ENCODE assay signal across 13 cellular contexts in the genomic region with DNA sequence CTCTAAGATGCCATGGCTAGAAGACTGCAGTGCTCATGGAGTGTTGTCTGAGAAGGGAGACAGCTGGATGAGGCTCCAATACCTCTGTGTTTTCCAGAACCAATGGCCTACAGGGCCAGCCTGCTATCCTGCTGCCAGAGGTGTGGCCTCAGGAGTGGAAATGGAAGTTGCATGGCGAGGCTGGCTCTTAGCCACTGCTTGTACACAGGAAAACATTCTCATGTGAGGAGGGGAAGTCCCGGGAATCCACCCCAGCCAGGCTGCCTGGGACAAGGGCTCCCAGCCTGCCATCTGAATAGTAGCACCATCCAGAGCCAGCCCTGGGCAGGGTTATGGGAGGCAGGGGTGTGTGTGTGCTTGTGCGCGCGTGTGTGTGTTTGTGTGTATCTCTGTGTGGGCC. TPM values are rescaled to one million over a fixed set of nuclear protein-coding genes. Genes with fewer than 3 reads are reported as not detected.
DNase-seq lines count a peak whose midpoint lies in the region; ATAC-seq and TF ChIP-seq lines count a peak whose summit lies in the region.
"Had no signal": no experiment of that assay in that cellular context is flagged by ENCODE, and none has a peak within 500 bp of the region (broad histone marks: within the 10 kb centered on the region; RNA-seq: fewer than 3 reads in every experiment).

No MANE protein-coding gene starts in this region.

- no peak for TF ChIP-seq EP300 in transverse colon (IDR thresholded peaks at IDR 0.05; ENCODE audit: low read depth)

- peak overlapping the region in 1 of 2 donors; percentile 50 for H3K27ac ChIP-seq in lung (ENCODE audit: low read depth in 1 of 2, low read length in 1 of 2)
- H3K27ac ChIP-seq in transverse colon: peak overlapping the region in 2 of 4 donors; percentile 23 to 25

- H3K27me3 Mint-ChIP-seq in activated CD8-positive, alpha-beta T cell treated with anti-CD3 and anti-CD28 coated beads, Interleukin-2, amount 10 ng/mL, durations not matched to agents 7 days and 5 days (ENCODE audit: low read depth): peaks cover 37% of the 10 kb centered on the region
- H3K27me3 Mint-ChIP-seq in natural killer cell (ENCODE audit: low read depth in 2 of 2): peaks cover 24 to 44% of the 10 kb centered on the region in 2 donors

- no peaks in the 10 kb centered on the region for H3K9me3 ChIP-seq in lung (ENCODE audit: control insufficient read depth in 2 of 2, insufficient read depth in 1 of 2, low read length in 1 of 2)
- no peaks in the 10 kb centered on the region for H3K9me3 ChIP-seq in transverse colon

- no peaks in the 10 kb centered on the region for H3K9me3 Mint-ChIP-seq in activated CD8-positive, alpha-beta T cell treated with anti-CD3 and anti-CD28 coated beads, Interleukin-2, amount 10 ng/mL, durations not matched to agents 7 days and 5 days (ENCODE audit: insufficient read depth)
- H3K9me3 Mint-ChIP-seq in natural killer cell: no peaks in the 10 kb centered on the region
- H3K9me3 Mint-ChIP-seq: activated CD4-positive, alpha-beta memory T cell treated with anti-CD3 and anti-CD28 coated beads for 36 hours; activated naive CD8-positive, alpha-beta T cell treated with anti-CD3 and anti-CD28 coated beads, Interleukin-2, amount 10 ng/mL, durations not matched to agents 7 days and 5 days; effector memory CD8-positive, alpha-beta T cell had no signal

- POLR2A ChIA-PET in activated CD8-positive, alpha-beta T cell treated with anti-CD3 and anti-CD28 coated beads, Interleukin-2, amount 10 ng/mL, durations not matched to agents 7 days and 5 days (lab: Charles Lee): no interaction called here

- TF ChIP-seq POLR2A in transverse colon (IDR thresholded peaks at IDR 0.05): no peak

- TF ChIP-seq CTCF in lung (IDR thresholded peaks at IDR 0.05; ENCODE audit: control extremely low read depth, extremely low read depth) (no peak), transverse colon (IDR thresholded peaks at IDR 0.05) (no peak), natural killer cell (IDR thresholded peaks at IDR 0.05) (no peak)

- no peaks in the 10 kb centered on the region for H3K4me1 Mint-ChIP-seq in activated CD8-positive, alpha-beta T cell treated with anti-CD3 and anti-CD28 coated beads, Interleukin-2, amount 10 ng/mL, durations not matched to agents 7 days and 5 days (ENCODE audit: low read depth)
- peaks cover 0 to 6% of the 10 kb centered on the region in 2 donors for H3K4me1 Mint-ChIP-seq in natural killer cell

- no peak overlapping the region for H3K27ac Mint-ChIP-seq in activated CD8-positive, alpha-beta T cell treated with anti-CD3 and anti-CD28 coated beads, Interleukin-2, amount 10 ng/mL, durations not matched to agents 7 days and 5 days
- no peak overlapping the region for H3K27ac Mint-ChIP-seq in natural killer cell
- H3K27ac Mint-ChIP-seq: activated CD4-positive, alpha-beta memory T cell treated with anti-CD3 and anti-CD28 coated beads for 36 hours; activated naive CD8-positive, alpha-beta T cell treated with anti-CD3 and anti-CD28 coated beads, Interleukin-2, amount 10 ng/mL, durations not matched to agents 7 days and 5 days had no signal

- DNase-seq in NCI-H226 (peak; percentile 45), lung (ENCODE audit: low spot score) (peak; percentile 85), transverse colon (peak; percentile 73), natural killer cell (no peak), NCI-H1092 treated with DMSO at 0.1 percent for 48 hours (lab: John Stamatoyannopoulos, UW) (no peak)
- DNase-seq in activated CD8-positive, alpha-beta T cell treated with anti-CD3 and anti-CD28 coated beads, Interleukin-2, amount 10 ng/mL, durations not matched to agents 7 days and 5 days: no peak
- DNase-seq: activated CD4-positive, alpha-beta memory T cell treated with anti-CD3 and anti-CD28 coated beads for 36 hours; activated naive CD8-positive, alpha-beta T cell treated with anti-CD3 and anti-CD28 coated beads, Interleukin-2, amount 10 ng/mL, durations not matched to agents 7 days and 5 days; DND-41; effector memory CD8-positive, alpha-beta T cell; NCI-H82; trophoblast cell had no signal

- intact Hi-C loops in transverse colon (cut with DNase I; ENCODE audit: low total_unique reads): no loop called here
- intact Hi-C loops in natural killer cell (cut with micrococcal nuclease): no loop called here

- ATAC-seq in esophagus mucosa: peak; percentile 47
- peak; percentile 82 for ATAC-seq in lung (ENCODE audit: insufficient read depth, low FRiP score)
- no peak for ATAC-seq in activated CD8-positive, alpha-beta T cell treated with anti-CD3 and anti-CD28 coated beads, Interleukin-2, amount 10 ng/mL, durations not matched to agents 7 days and 5 days
- ATAC-seq in natural killer cell: no peak
- ATAC-seq: effector memory CD8-positive, alpha-beta T cell had no signal

- CTCF ChIA-PET in activated CD8-positive, alpha-beta T cell treated with anti-CD3 and anti-CD28 coated beads, Interleukin-2, amount 10 ng/mL, durations not matched to agents 7 days and 5 days (lab: Charles Lee): no interaction called here

- H3K36me3 ChIP-seq in lung (ENCODE audit: control insufficient read depth in 2 of 2, insufficient read depth in 2 of 2, low read length in 2 of 2) (no peaks in the 10 kb centered on the region), transverse colon (no peaks in the 10 kb centered on the region)

- in situ Hi-C loops in transverse colon (cut with MboI; ENCODE audit: low pct_ligation_motif_present in 1 of 4, low pct_unique_long_range_greater_than_20kb in 1 of 4, low sequenced_read_pairs in 3 of 4): no loop called here

- no peak overlapping the region for H3K4me3 ChIP-seq in lung
- H3K4me3 ChIP-seq in transverse colon: no peak overlapping the region

- 38 to 54% methylated on average over 5 of the region's 5 CpGs for WGBS in lung, 2 donors
- WGBS in transverse colon (ENCODE audit: low coverage in 1 of 2), 2 donors: 50% methylated on average over 5 of the region's 5 CpGs; no CpG with 5 or more reads in 1 of the 2 donors

- H3K4me1 ChIP-seq in lung (ENCODE audit: control insufficient read depth in 2 of 2, insufficient read depth in 2 of 2, low read length in 2 of 2) (peaks cover 0 to 10% of the 10 kb centered on the region in 2 donors), transverse colon (peaks cover 0 to 12% (median 9%) of the 10 kb centered on the region in 4 donors)

- no peaks in the 10 kb centered on the region for H3K36me3 Mint-ChIP-seq in activated CD8-positive, alpha-beta T cell treated with anti-CD3 and anti-CD28 coated beads, Interleukin-2, amount 10 ng/mL, durations not matched to agents 7 days and 5 days (ENCODE audit: low read depth)
- no peaks in the 10 kb centered on the region for H3K36me3 Mint-ChIP-seq in natural killer cell
- H3K36me3 Mint-ChIP-seq: activated CD4-positive, alpha-beta memory T cell treated with anti-CD3 and anti-CD28 coated beads for 36 hours; activated naive CD8-positive, alpha-beta T cell treated with anti-CD3 and anti-CD28 coated beads, Interleukin-2, amount 10 ng/mL, durations not matched to agents 7 days and 5 days had no signal

- no peak overlapping the region for H3K4me3 Mint-ChIP-seq in activated CD8-positive, alpha-beta T cell treated with anti-CD3 and anti-CD28 coated beads, Interleukin-2, amount 10 ng/mL, durations not matched to agents 7 days and 5 days
- H3K4me3 Mint-ChIP-seq in natural killer cell: no peak overlapping the region
- H3K4me3 Mint-ChIP-seq: activated CD4-positive, alpha-beta memory T cell treated with anti-CD3 and anti-CD28 coated beads for 36 hours; activated naive CD8-positive, alpha-beta T cell treated with anti-CD3 and anti-CD28 coated beads, Interleukin-2, amount 10 ng/mL, durations not matched to agents 7 days and 5 days; effector memory CD8-positive, alpha-beta T cell had no signal

- H3K27me3 ChIP-seq in lung (ENCODE audit: control insufficient read depth, insufficient read depth) (no peaks in the 10 kb centered on the region), transverse colon (no peaks in the 10 kb centered on the region)

RNA-seq across cellular contexts. Expression of a gene that starts 56.5 kb away (rescaled TPM):
- 3.3 TPM for total RNA-seq in esophagus mucosa
- total RNA-seq in lung: 10 to 100 TPM; 23.9 to 41.8 TPM
- 10 to 100 TPM; 21.2 to 23.5 TPM for polyA plus RNA-seq in lung
- 10 to 100 TPM in 3 of 4 donors, 1 to 10 TPM in 1; 7.9 to 35.4 (median 10.1) TPM for total RNA-seq in transverse colon
- total RNA-seq in activated CD8-positive, alpha-beta T cell treated with anti-CD3 and anti-CD28 coated beads, Interleukin-2, amount 10 ng/mL, durations not matched to agents 7 days and 5 days: not detected
- total RNA-seq in natural killer cell: under 1 TPM in 2 of 3 donors, not detected in 1; 0.33 to 0.63 TPM

Comparison
In these comparisons a context has a peak if more than half of its experiments do, and no peak if none do; other contexts are left out.
1. DNase-seq: peak in NCI-H226 (single experiment), lung (single experiment) and transverse colon (single experiment); none in activated CD8-positive, alpha-beta T cell treated with anti-CD3 and anti-CD28 coated beads, Interleukin-2, amount 10 ng/mL, durations not matched to agents 7 days and 5 days (single experiment), natural killer cell (single experiment) and NCI-H1092 treated with DMSO at 0.1 percent for 48 hours (single experiment).
2. ATAC-seq: peak in esophagus mucosa (single experiment) and lung (single experiment); none in activated CD8-positive, alpha-beta T cell treated with anti-CD3 and anti-CD28 coated beads, Interleukin-2, amount 10 ng/mL, durations not matched to agents 7 days and 5 days (single experiment) and natural killer cell (0 of 3).